Comparison of ENCODE assay signal across 13 cellular contexts in genomic region chr6:80547827-80548226, GRCh38.
A peak's percentile ranks its signal among the peaks of the same experiment; 100 is the strongest.
DNase-seq lines count a peak whose midpoint lies in the region; ATAC-seq, FAIRE-seq and TF ChIP-seq lines count a peak whose summit lies in the region.
"Had no signal": no experiment of that assay in that cellular context is flagged by ENCODE, and none has a peak within 500 bp of the region (broad histone marks: within the 10 kb centered on the region; RNA-seq: fewer than 3 reads in every experiment).

No MANE protein-coding gene starts in this region.

- H2AK5ac ChIP-seq in neuronal stem cell (ENCODE audit: low read depth, low read length) = no peak overlapping the region

- peaks cover 4 to 6% of the 10 kb centered on the region in 2 donors for H3K9me3 ChIP-seq in neuronal stem cell (replicated peaks in 1 of 2; ENCODE audit: control insufficient read depth in 2 of 2, insufficient read depth in 1 of 2, low read depth in 1 of 2, low read length in 2 of 2)
- H3K9me3 ChIP-seq: spleen had no signal

- H3K27me3 ChIP-seq in brain microvascular endothelial cell (replicated peaks) (no peaks in the 10 kb centered on the region), neuronal stem cell (ENCODE audit: control insufficient read depth in 3 of 3, insufficient read depth in 3 of 3, low read depth in 1 of 3, low read length in 3 of 3) (no peaks in the 10 kb centered on the region)
- H3K27me3 ChIP-seq: spleen had no signal

- no peak overlapping the region for H3K4me3 Mint-ChIP-seq in activated CD4-positive, alpha-beta T cell treated with anti-CD3 and anti-CD28 coated beads, Interleukin-2, amount 10 ng/mL, durations not matched to agents 7 days and 5 days
- H3K4me3 Mint-ChIP-seq: brain; stimulated activated memory B cell treated with anti-CD40 and anti-IgM and Interleukin-4, amounts not matched to agents 10 μg/mL and 1 μg/mL and 100 μg/mL, for 72 hours had no signal

- POLR2A ChIA-PET in HEK293T (lab: Yijun Ruan, JAX) = no interaction called here
- POLR2A ChIA-PET in activated CD4-positive, alpha-beta T cell treated with anti-CD3 and anti-CD28 coated beads, Interleukin-2, amount 10 ng/mL, durations not matched to agents 7 days and 5 days (lab: Charles Lee) = no interaction called here

- H2BK120ac ChIP-seq in neuronal stem cell (ENCODE audit: low read depth, low read length) = no peak overlapping the region

- no peak overlapping the region for H3K4me3 ChIP-seq in brain microvascular endothelial cell (ENCODE audit: low read depth, low read length)
- no peak overlapping the region for H3K4me3 ChIP-seq in neuronal stem cell (ENCODE audit: low read length in 2 of 2)
- H3K4me3 ChIP-seq: spleen had no signal

- H2BK5ac ChIP-seq in neuronal stem cell (ENCODE audit: low read length) = no peak overlapping the region

- no peak overlapping the region for H3K14ac ChIP-seq in neuronal stem cell (ENCODE audit: low read length)

- H3K18ac ChIP-seq in neuronal stem cell (ENCODE audit: low read length) = no peak overlapping the region

- no peak overlapping the region for H3K9ac ChIP-seq in neuronal stem cell (ENCODE audit: low read depth, low read length, poor library complexity)

- H3K27ac ChIP-seq in brain microvascular endothelial cell (peak overlapping the region; percentile 77), neuronal stem cell (replicated peaks; ENCODE audit: low read length) (no peak overlapping the region)
- H3K27ac ChIP-seq: spleen had no signal

- H2BK12ac ChIP-seq in neuronal stem cell (ENCODE audit: low read length) = no peak overlapping the region

- H4K91ac ChIP-seq in neuronal stem cell (ENCODE audit: low read depth, low read length, poor library complexity) = no peak overlapping the region

- peaks cover 4% of the 10 kb centered on the region for H3K27me3 Mint-ChIP-seq in activated CD4-positive, alpha-beta T cell treated with anti-CD3 and anti-CD28 coated beads, Interleukin-2, amount 10 ng/mL, durations not matched to agents 7 days and 5 days
- H3K27me3 Mint-ChIP-seq: brain; stimulated activated memory B cell treated with anti-CD40 and anti-IgM and Interleukin-4, amounts not matched to agents 10 μg/mL and 1 μg/mL and 100 μg/mL, for 72 hours had no signal

- peak; percentile 89 for DNase-seq in GM04503 (ENCODE audit: low read depth)
- peak; percentile 77 for DNase-seq in brain microvascular endothelial cell
- no peak for DNase-seq in neuronal stem cell (ENCODE audit: low spot score)
- no peak for DNase-seq in HEK293T (ENCODE audit: extremely low spot score)
- no peak for DNase-seq in activated CD4-positive, alpha-beta T cell treated with anti-CD3 and anti-CD28 coated beads, Interleukin-2, amount 50 U/mL, for 48 hours
- DNase-seq in GM19239 (ENCODE audit: insufficient read length, low spot score) = no peak
- no peak for DNase-seq in activated CD4-positive, alpha-beta T cell treated with anti-CD3 and anti-CD28 coated beads, Interleukin-2, amount 10 ng/mL, durations not matched to agents 7 days and 5 days
- DNase-seq: DMS 273 treated with DMSO at 0.1 percent for 48 hours, SIG-M5, spleen had no signal

- no peak overlapping the region for H3K4me2 ChIP-seq in neuronal stem cell (ENCODE audit: insufficient read depth, low read length, poor library complexity, severe bottlenecking)

- in situ Hi-C loops in brain microvascular endothelial cell (cut with HindIII; ENCODE audit: low pct_ligation_motif_present, low sequenced_read_pairs) = no loop called here

- H3K4me1 ChIP-seq in neuronal stem cell (ENCODE audit: control insufficient read depth in 2 of 2, insufficient read depth in 1 of 2, low read depth in 1 of 2, low read length in 2 of 2) = peaks cover 3 to 29% of the 10 kb centered on the region in 2 donors

- ATAC-seq in HG03442 (IDR thresholded peaks at IDR 0.05; ENCODE audit: unreplicated experiment) = peak; percentile 66
- ATAC-seq: stimulated activated memory B cell treated with anti-CD40 and anti-IgM and Interleukin-4, amounts not matched to agents 10 μg/mL and 1 μg/mL and 100 μg/mL, for 72 hours had no signal

- H3K9me3 Mint-ChIP-seq in activated CD4-positive, alpha-beta T cell treated with anti-CD3 and anti-CD28 coated beads, Interleukin-2, amount 10 ng/mL, durations not matched to agents 7 days and 5 days = no peaks in the 10 kb centered on the region
- H3K9me3 Mint-ChIP-seq: stimulated activated memory B cell treated with anti-CD40 and anti-IgM and Interleukin-4, amounts not matched to agents 10 μg/mL and 1 μg/mL and 100 μg/mL, for 72 hours had no signal

- no peak for FAIRE-seq in GM19239 (lab: Jason Lieb, UNC)

- peak overlapping the region; percentile 14 for H2AFZ ChIP-seq in neuronal stem cell (ENCODE audit: low read length)

- H3K23ac ChIP-seq in neuronal stem cell (ENCODE audit: low read depth, low read length, poor library complexity) = no peak overlapping the region

- no peaks in the 10 kb centered on the region for H3K4me1 Mint-ChIP-seq in activated CD4-positive, alpha-beta T cell treated with anti-CD3 and anti-CD28 coated beads, Interleukin-2, amount 10 ng/mL, durations not matched to agents 7 days and 5 days
- H3K4me1 Mint-ChIP-seq: stimulated activated memory B cell treated with anti-CD40 and anti-IgM and Interleukin-4, amounts not matched to agents 10 μg/mL and 1 μg/mL and 100 μg/mL, for 72 hours had no signal

- no peak overlapping the region for H3K27ac Mint-ChIP-seq in activated CD4-positive, alpha-beta T cell treated with anti-CD3 and anti-CD28 coated beads, Interleukin-2, amount 10 ng/mL, durations not matched to agents 7 days and 5 days
- H3K27ac Mint-ChIP-seq: stimulated activated memory B cell treated with anti-CD40 and anti-IgM and Interleukin-4, amounts not matched to agents 10 μg/mL and 1 μg/mL and 100 μg/mL, for 72 hours had no signal

- H3K36me3 ChIP-seq in brain microvascular endothelial cell (replicated peaks) = no peaks in the 10 kb centered on the region
- no peaks in the 10 kb centered on the region for H3K36me3 ChIP-seq in neuronal stem cell (replicated peaks in 1 of 2; ENCODE audit: control insufficient read depth in 2 of 2, insufficient read depth in 2 of 2, low read length in 2 of 2)
- H3K36me3 ChIP-seq: spleen had no signal

- H3K4ac ChIP-seq in neuronal stem cell (ENCODE audit: low read length) = no peak overlapping the region

- CTCF ChIA-PET in HEK293T (lab: Yijun Ruan, JAX) = no interaction called here
- CTCF ChIA-PET in activated CD4-positive, alpha-beta T cell treated with anti-CD3 and anti-CD28 coated beads, Interleukin-2, amount 10 ng/mL, durations not matched to agents 7 days and 5 days (lab: Charles Lee) = no interaction called here

- H3K36me3 Mint-ChIP-seq in activated CD4-positive, alpha-beta T cell treated with anti-CD3 and anti-CD28 coated beads, Interleukin-2, amount 10 ng/mL, durations not matched to agents 7 days and 5 days (ENCODE audit: low read depth) = no peaks in the 10 kb centered on the region
- H3K36me3 Mint-ChIP-seq: brain; stimulated activated memory B cell treated with anti-CD40 and anti-IgM and Interleukin-4, amounts not matched to agents 10 μg/mL and 1 μg/mL and 100 μg/mL, for 72 hours had no signal

- no peak overlapping the region for H2BK15ac ChIP-seq in neuronal stem cell (ENCODE audit: low read length)

- no CpG with 5 or more reads among the region's 1 CpG for WGBS in neuronal stem cell (ENCODE audit: extremely low coverage in 2 of 2, insufficient read length in 2 of 2, insufficient replicate concordance in 1 of 2), 2 donors

- H3K79me1 ChIP-seq in neuronal stem cell (ENCODE audit: low read depth, low read length) = no peaks in the 10 kb centered on the region

- no peak for TF ChIP-seq CTCF in brain microvascular endothelial cell (IDR thresholded peaks at IDR 0.05; ENCODE audit: low read depth, low read length, missing control alignments)

- H4K8ac ChIP-seq in neuronal stem cell (ENCODE audit: low read depth, low read length) = no peak overlapping the region

TF ChIP-seq in HEK293T, 16 proteins besides CTCF, POLR2A, EP300 and RAD21:
- TF ChIP-seq SUZ12 (IDR thresholded peaks at IDR 0.05) (no peak), PKNOX1 (IDR thresholded peaks at IDR 0.05) (no peak), FOXA1 (IDR thresholded peaks at IDR 0.05) (no peak), ARNT (IDR thresholded peaks at IDR 0.05) (no peak), FOXM1 (IDR thresholded peaks at IDR 0.05; ENCODE audit: borderline replicate concordance) (no peak), LEF1 (IDR thresholded peaks at IDR 0.05; ENCODE audit: borderline replicate concordance) (no peak), L3MBTL2 (conservative IDR thresholded peaks at IDR 0.05) (no peak), ELF4 (IDR thresholded peaks at IDR 0.05) (no peak), BHLHE40 (IDR thresholded peaks at IDR 0.05; ENCODE audit: borderline replicate concordance) (no peak), HDGF (IDR thresholded peaks at IDR 0.05; ENCODE audit: borderline replicate concordance) (no peak), TARDBP (IDR thresholded peaks at IDR 0.05) (no peak), NFRKB (IDR thresholded peaks at IDR 0.05) (no peak), CTBP1 (IDR thresholded peaks at IDR 0.05; ENCODE audit: borderline replicate concordance) (no peak), FOXK2 (IDR thresholded peaks at IDR 0.05) (no peak), SP1 (IDR thresholded peaks at IDR 0.05) (no peak), ZNF384 (IDR thresholded peaks at IDR 0.05) (no peak)

Comparison
In these comparisons a context has a peak if more than half of its experiments do, and no peak if none do; other contexts are left out.
1. DNase-seq: peak in GM04503 (single experiment) and brain microvascular endothelial cell (single experiment); none in neuronal stem cell (single experiment), HEK293T (single experiment), activated CD4-positive, alpha-beta T cell treated with anti-CD3 and anti-CD28 coated beads, Interleukin-2, amount 50 U/mL, for 48 hours (0 of 2), GM19239 (single experiment) and activated CD4-positive, alpha-beta T cell treated with anti-CD3 and anti-CD28 coated beads, Interleukin-2, amount 10 ng/mL, durations not matched to agents 7 days and 5 days (single experiment).